ENCODE assay signal across 17 cellular contexts in genomic region chr3:193742628-193743027, GRCh38.
DNase-seq lines count a peak whose midpoint lies in the region; ATAC-seq, FAIRE-seq and TF ChIP-seq lines count a peak whose summit lies in the region.
"Had no signal": no experiment of that assay in that cellular context is flagged by ENCODE, and none has a peak within 500 bp of the region (broad histone marks: within the 10 kb centered on the region; RNA-seq: fewer than 3 reads in every experiment).

No MANE protein-coding gene starts in this region.

- CTCF ChIA-PET in K562 (lab: Yijun Ruan, JAX; ENCODE audit: low intra/inter-chr PET ratio) (no interaction called here), PC-9 (lab: Charles Lee) (no interaction called here)

- TF ChIP-seq CTCF in K562 (IDR thresholded peaks at IDR 0.05 in 2 of 3, conservative IDR thresholded peaks at IDR 0.05 in 1 of 3; ENCODE audit: insufficient read depth in 2 of 3, low read depth in 1 of 3, low read length in 3 of 3): no peak
- TF ChIP-seq CTCF in PC-9 (conservative IDR thresholded peaks at IDR 0.05): no peak

- BruUV-seq in K562 (replicated peaks; lab: Mats Ljungman, UMichigan) (no TSS peak), PC-9 (replicated peaks; lab: Mats Ljungman, UMichigan) (no TSS peak)

- in situ Hi-C loops in K562 (cut with MboI): no loop called here

- 76% methylated on average over 4 of the region's 4 CpGs for WGBS in K562 (ENCODE audit: insufficient coverage, low coverage, missing lambda C conversion rate)

- H3F3A ChIP-seq in PC-9 (ENCODE audit: insufficient read depth, low read depth): no peaks in the 10 kb centered on the region

- H3K27ac ChIP-seq in K562 (ENCODE audit: extremely low read depth, low read depth, low read length) (no peak overlapping the region), PC-9 (no peak overlapping the region)
- H3K27ac ChIP-seq: cardiac muscle cell had no signal

- H3K36me3 ChIP-seq in K562 (ENCODE audit: control insufficient read depth, insufficient read depth, low read length) (no peaks in the 10 kb centered on the region), PC-9 (ENCODE audit: low read depth) (no peaks in the 10 kb centered on the region)
- H3K36me3 ChIP-seq: cardiac muscle cell had no signal

- no peak for TF ChIP-seq POLR2A in K562 (conservative IDR thresholded peaks at IDR 0.05)

- H3K9me1 ChIP-seq in K562 (ENCODE audit: control insufficient read depth, insufficient read depth, low read length): no peaks in the 10 kb centered on the region

- no peak overlapping the region for H3K4me3 ChIP-seq in K562
- H3K4me3 ChIP-seq in PC-9: no peak overlapping the region
- H3K4me3 ChIP-seq: cardiac muscle cell had no signal

- TF ChIP-seq EP300 in K562 (IDR thresholded peaks at IDR 0.05; ENCODE audit: low read length): no peak

- intact Hi-C loops in K562 (cut with micrococcal nuclease) (loop anchor here (10.0 kb wide), 1 partner anchor 78 kb away; no protein-coding TSS in a partner anchor), PC-9 (cut with micrococcal nuclease; ENCODE audit: unreplicated experiment) (no loop called here)

- no peaks in the 10 kb centered on the region for H4K20me1 ChIP-seq in K562 (replicated peaks; ENCODE audit: control insufficient read depth, insufficient read depth, low read length)
- H4K20me1 ChIP-seq in PC-9 (ENCODE audit: insufficient read depth): no peaks in the 10 kb centered on the region

- peaks cover 6 to 18% of the 10 kb centered on the region in 2 experiments; a peak in 4 of 5 replicates for H3K4me1 ChIP-seq in K562 (replicated peaks in 1 of 2; ENCODE audit: control insufficient read depth in 2 of 2, insufficient read depth in 2 of 2, low read length in 2 of 2)
- peaks cover 7% of the 10 kb centered on the region; the same call in 1 of the 2 replicates for H3K4me1 ChIP-seq in PC-9 (replicated peaks; ENCODE audit: insufficient read depth)

- no peaks in the 10 kb centered on the region for H3K27me3 ChIP-seq in K562 (ENCODE audit: control insufficient read depth in 2 of 2, insufficient read depth in 2 of 2, low read length in 2 of 2)
- no peaks in the 10 kb centered on the region for H3K27me3 ChIP-seq in PC-9 (ENCODE audit: insufficient read depth, low read depth)
- H3K27me3 ChIP-seq: cardiac muscle cell had no signal

- no peak overlapping the region for H3K9ac ChIP-seq in K562 (ENCODE audit: insufficient read depth in 1 of 2, low read depth in 2 of 2, low read length in 2 of 2)

- peak; percentile 48 for ATAC-seq in GM19397 (IDR thresholded peaks at IDR 0.05; ENCODE audit: unreplicated experiment)
- peak; percentile 44 for ATAC-seq in HG03097 (IDR thresholded peaks at IDR 0.05; ENCODE audit: low FRiP score, unreplicated experiment)
- no peak for ATAC-seq in K562
- no peak for ATAC-seq in GM18498 (IDR thresholded peaks at IDR 0.05; ENCODE audit: unreplicated experiment)
- ATAC-seq: HCT116, PC-3, T-cell had no signal

- H3K9me2 ChIP-seq in PC-9 (ENCODE audit: insufficient read depth): no peaks in the 10 kb centered on the region

- H3K9me3 ChIP-seq in K562 (replicated peaks; ENCODE audit: control insufficient read depth, insufficient read depth, low read depth, low read length) (no peaks in the 10 kb centered on the region), PC-9 (ENCODE audit: insufficient read depth, low read depth) (no peaks in the 10 kb centered on the region)

- H3K4me2 ChIP-seq in K562 (ENCODE audit: insufficient read depth, low read length) (no peak overlapping the region), PC-9 (no peak overlapping the region)

- POLR2A ChIA-PET in K562 (lab: Yijun Ruan, JAX) (interaction anchor here (1.1 kb wide), 1 partner anchor 30 kb away, joined by 3 read pairs; no protein-coding TSS in a partner anchor), PC-9 (lab: Charles Lee; ENCODE audit: unreplicated experiment) (interaction anchor here (0.7 kb wide), 1 partner anchor 18 kb away, joined by 5 read pairs; no protein-coding TSS in a partner anchor)

- peak overlapping the region; percentile 56 for H2AFZ ChIP-seq in K562 (ENCODE audit: low read depth, low read length)
- H2AFZ ChIP-seq in PC-9: no peak overlapping the region

- no peak for TF ChIP-seq RAD21 in K562 (CRISPR knock-in tag; conservative IDR thresholded peaks at IDR 0.05 in 1 of 2, IDR thresholded peaks at IDR 0.05 in 1 of 2)

- no peaks in the 10 kb centered on the region for H3K79me2 ChIP-seq in K562 (ENCODE audit: control insufficient read depth, insufficient read depth, low read length)
- H3K79me2 ChIP-seq in PC-9 (ENCODE audit: low read depth): no peaks in the 10 kb centered on the region

- peak; percentile 71 for FAIRE-seq in GM18507 (lab: Jason Lieb, UNC)
- no peak for FAIRE-seq in K562 (lab: Jason Lieb, UNC)

- DNase-seq in GM18507 (ENCODE audit: extremely low spot score, insufficient read length, low read depth) (peak; percentile 22), K562 (ENCODE audit: extremely low read depth in 1 of 4, low spot score in 3 of 4) (no peak), DMS 273 treated with DMSO at 0.1 percent for 48 hours (lab: John Stamatoyannopoulos, UW) (no peak), NCI-H82 treated with DMSO at 0.1 percent for 48 hours (lab: John Stamatoyannopoulos, UW; ENCODE audit: unreplicated experiment) (no peak), PC-9 (no peak)
- DNase-seq: activated CD4-positive, alpha-beta T cell treated with anti-CD3 and anti-CD28 coated beads, Interleukin-2, amount 50 U/mL, for 1 hour; activated gamma-delta T cell; CD8-positive, alpha-beta memory T cell; NCI-H1417 treated with DMSO at 0.1 percent for 48 hours; PC-3; substantia nigra; T-cell had no signal

TF ChIP-seq in K562, 482 proteins besides CTCF, POLR2A, EP300 and RAD21 (continues in another document):
- no peak for TF ChIP-seq MITF (IDR thresholded peaks at IDR 0.05)
- TF ChIP-seq PATZ1 (CRISPR knock-in tag; IDR thresholded peaks at IDR 0.05; ENCODE audit: borderline replicate concordance): no peak
- TF ChIP-seq ILF3 (IDR thresholded peaks at IDR 0.05; ENCODE audit: borderline replicate concordance): no peak
- no peak for TF ChIP-seq NCOR1 (IDR thresholded peaks at IDR 0.05)
- TF ChIP-seq MED1 (CRISPR knock-in tag; IDR thresholded peaks at IDR 0.05; ENCODE audit: borderline replicate concordance): no peak
- TF ChIP-seq ZBTB33 (CRISPR knock-in tag; IDR thresholded peaks at IDR 0.05): no peak
- TF ChIP-seq NFE2L1 (tag; IDR thresholded peaks at IDR 0.05; ENCODE audit: borderline replicate concordance, low read depth): no peak

Comparison
In these comparisons a context has a peak if more than half of its experiments do, and no peak if none do; other contexts are left out.
1. ATAC-seq: peak in GM19397 (single experiment) and HG03097 (single experiment); none in K562 (single experiment) and GM18498 (single experiment).